27 cellular contexts compared by ENCODE assay signal in the genomic region with DNA sequence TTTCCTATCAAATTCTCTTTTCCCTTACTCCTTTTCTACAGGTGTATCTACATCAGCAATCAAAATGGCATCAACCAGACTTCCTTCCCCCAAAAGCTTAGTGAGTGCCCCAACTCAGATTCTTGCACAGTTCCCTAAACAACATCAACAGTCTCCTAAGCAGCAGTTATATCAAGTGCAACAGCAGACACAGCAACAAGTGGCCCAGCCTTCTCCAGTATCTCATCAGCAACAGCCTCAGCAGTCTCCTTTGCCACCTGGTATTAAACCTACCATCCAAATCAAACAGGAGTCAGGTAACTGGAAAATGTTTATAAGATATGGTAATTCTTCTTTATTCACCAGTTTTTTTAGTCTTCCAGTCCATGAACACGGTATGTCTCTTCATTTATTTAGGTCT. TPM values are rescaled to one million over a fixed set of nuclear protein-coding genes. Genes with fewer than 3 reads are reported as not detected.
A peak's percentile ranks its signal among the peaks of the same experiment; 100 is the strongest.
DNase-seq lines count a peak whose midpoint lies in the region; ATAC-seq lines count a peak whose summit lies in the region.
"Had no signal": no experiment of that assay in that cellular context is flagged by ENCODE, and none has a peak within 500 bp of the region (broad histone marks: within the 10 kb centered on the region; RNA-seq: fewer than 3 reads in every experiment).

No MANE protein-coding gene starts in this region.

- H3K9me3 ChIP-seq in CD4-positive, alpha-beta memory T cell (ENCODE audit: control insufficient read depth in 1 of 2, low read length in 2 of 2), result no peaks in the 10 kb centered on the region
- H3K9me3 ChIP-seq: HAP-1, MG63, SJSA1 had no signal

- peaks cover 2% of the 10 kb centered on the region for H3K9me3 Mint-ChIP-seq in activated T-cell treated with anti-CD3 and anti-CD28 coated beads, Interleukin-2, amount 50 U/mL, for 24 hours
- H3K9me3 Mint-ChIP-seq in CD4-positive, alpha-beta memory T cell, result peaks cover 0 to 3% (median 2%) of the 10 kb centered on the region in 8 donors
- H3K9me3 Mint-ChIP-seq in T-cell (peaks cover 0 to 8% (median 4%) of the 10 kb centered on the region in 3 donors), immature natural killer cell (peaks cover 0 to 4% (median 2%) of the 10 kb centered on the region in 6 donors)

- no peak for ATAC-seq in T-cell (replicated peaks in 1 of 4)
- ATAC-seq in HG03469 (IDR thresholded peaks at IDR 0.05; ENCODE audit: unreplicated experiment), result no peak
- ATAC-seq: Right ventricle myocardium inferior had no signal

- CTCF ChIA-PET in CD4-positive, alpha-beta memory T cell (lab: Charles Lee; ENCODE audit: partially characterized antibody), result no interaction called here
- CTCF ChIA-PET in T-cell (lab: Charles Lee), result no interaction called here

- no peak overlapping the region for H3K27ac ChIP-seq in CD4-positive, alpha-beta memory T cell (ENCODE audit: low read depth, low read length)
- H3K27ac ChIP-seq: BLaER1, PC-9, SJSA1 had no signal

- H3K36me3 ChIP-seq in CD4-positive, alpha-beta memory T cell (ENCODE audit: insufficient read depth, low read length), result peaks cover 11% of the 10 kb centered on the region

- H3K4me1 ChIP-seq in CD4-positive, alpha-beta memory T cell (ENCODE audit: insufficient read depth, low read length), result peaks cover 8% of the 10 kb centered on the region
- H3K4me1 ChIP-seq: BLaER1, HAP-1, SJSA1 had no signal

- intact Hi-C loops in CD4-positive, alpha-beta memory T cell (cut with micrococcal nuclease), result no loop called here

- H3K27me3 ChIP-seq in CD4-positive, alpha-beta memory T cell (ENCODE audit: insufficient read depth, low read length), result no peaks in the 10 kb centered on the region
- H3K27me3 ChIP-seq: BLaER1, MG63, SJSA1 had no signal

- POLR2A ChIA-PET in CD4-positive, alpha-beta memory T cell (lab: Charles Lee; ENCODE audit: partially characterized antibody), result no interaction called here
- POLR2A ChIA-PET in T-cell (lab: Charles Lee), result no interaction called here

- no peak overlapping the region for H3K4me3 Mint-ChIP-seq in activated T-cell treated with anti-CD3 and anti-CD28 coated beads, Interleukin-2, amount 50 U/mL, for 24 hours
- no peak overlapping the region for H3K4me3 Mint-ChIP-seq in CD4-positive, alpha-beta memory T cell
- H3K4me3 Mint-ChIP-seq in T-cell (no peak overlapping the region), immature natural killer cell (peak overlapping the region in 2 of 5 donors; percentile 5 to 46)

- H3K4me1 Mint-ChIP-seq in activated T-cell treated with anti-CD3 and anti-CD28 coated beads, Interleukin-2, amount 50 U/mL, for 24 hours (ENCODE audit: low read depth), result peaks cover 13% of the 10 kb centered on the region
- H3K4me1 Mint-ChIP-seq in CD4-positive, alpha-beta memory T cell, result peaks cover 3 to 14% (median 13%) of the 10 kb centered on the region in 4 donors
- peaks cover 17 to 18% (median 17%) of the 10 kb centered on the region in 3 donors for H3K4me1 Mint-ChIP-seq in T-cell
- peaks cover 23 to 35% of the 10 kb centered on the region in 2 donors for H3K4me1 Mint-ChIP-seq in immature natural killer cell

- no peak overlapping the region for H3K4me3 ChIP-seq in CD4-positive, alpha-beta memory T cell (ENCODE audit: low read length in 2 of 2)
- H3K4me3 ChIP-seq: BLaER1, HAP-1, MG63, PC-9, SJSA1 had no signal

- H3K27me3 Mint-ChIP-seq in activated T-cell treated with anti-CD3 and anti-CD28 coated beads, Interleukin-2, amount 50 U/mL, for 24 hours, result no peaks in the 10 kb centered on the region
- H3K27me3 Mint-ChIP-seq in CD4-positive, alpha-beta memory T cell, result no peaks in the 10 kb centered on the region
- H3K27me3 Mint-ChIP-seq in T-cell, result no peaks in the 10 kb centered on the region
- H3K27me3 Mint-ChIP-seq in immature natural killer cell (ENCODE audit: low read depth in 3 of 3), result peaks cover 0 to 3% (median 0%) of the 10 kb centered on the region in 3 donors
- H3K27me3 Mint-ChIP-seq: CD4-positive, CD25-positive, alpha-beta regulatory T cell had no signal

- peak overlapping the region; percentile 34 for H3K27ac Mint-ChIP-seq in activated T-cell treated with anti-CD3 and anti-CD28 coated beads, Interleukin-2, amount 50 U/mL, for 24 hours
- peak overlapping the region in 5 of 7 donors; percentile 2 to 45 (median 29) for H3K27ac Mint-ChIP-seq in CD4-positive, alpha-beta memory T cell
- H3K27ac Mint-ChIP-seq in T-cell, result peak overlapping the region; percentile 1 to 26
- peak overlapping the region; percentile 7 to 89 (median 76) for H3K27ac Mint-ChIP-seq in immature natural killer cell

- peaks cover 73% of the 10 kb centered on the region for H3K36me3 Mint-ChIP-seq in activated T-cell treated with anti-CD3 and anti-CD28 coated beads, Interleukin-2, amount 50 U/mL, for 24 hours (ENCODE audit: low read depth)
- peaks cover 49 to 56% of the 10 kb centered on the region in 2 donors for H3K36me3 Mint-ChIP-seq in CD4-positive, alpha-beta memory T cell
- peaks cover 44% of the 10 kb centered on the region for H3K36me3 Mint-ChIP-seq in T-cell
- H3K36me3 Mint-ChIP-seq in immature natural killer cell, result peaks cover 16 to 33% (median 20%) of the 10 kb centered on the region in 3 donors

- no peak for DNase-seq in activated T-cell treated with anti-CD3 and anti-CD28 coated beads, Interleukin-2, amount 50 U/mL, for 24 hours
- no peak for DNase-seq in activated T-cell treated with anti-CD3 and anti-CD28 coated beads, Interleukin-2, amount 50 U/mL, for 48 hours
- DNase-seq in CD4-positive, alpha-beta memory T cell, result no peak
- DNase-seq in T-cell (no peak), immature natural killer cell (no peak)
- no peak for DNase-seq in activated effector memory CD4-positive, alpha-beta T cell treated with Interleukin-2 at 50 U/mL for 16 hours
- DNase-seq: CD4-positive, CD25-positive, alpha-beta regulatory T cell; DMS 273 treated with DMSO at 0.1 percent for 48 hours; DMS79 treated with DMSO at 0.1 percent for 48 hours; GF-D8; GOT3; IMR-90; KG1; MG63; NCI-H1105 treated with DMSO at 0.1 percent for 48 hours; NCI-H146; NCI-H2029; NCI-H446 treated with DMSO at 0.1 percent for 48 hours; NCI-H526; NCI-H82; NK-92 treated with Interleukin-12 subunit alpha and Interleukin-12 subunit beta, amount 100 ng/mL, for 24 hours; PC-9 had no signal

RNA-seq across cellular contexts. Expression of a gene that starts 51.4 kb away (rescaled TPM):
- 10 to 100 TPM; 46.3 to 52.9 TPM for total RNA-seq in CD4-positive, alpha-beta memory T cell
- polyA plus RNA-seq in CD4-positive, alpha-beta memory T cell, result 10 to 100 TPM in 1 of 2 donors, 1 to 10 TPM in 1; 9.5 to 23.5 TPM
- total RNA-seq in T-cell, result 10 to 100 TPM; 33.4 to 39.0 (median 38.0) TPM
- polyA plus RNA-seq in immature natural killer cell, result 10 to 100 TPM; 14.4 to 16.9 (median 15.5) TPM

Comparison
In these comparisons a context has a peak if more than half of its experiments do, and no peak if none do; other contexts are left out.
1. H3K27ac Mint-ChIP-seq: peak in every context shown above with its lines; median percentile 76 in immature natural killer cell; 34 in activated T-cell treated with anti-CD3 and anti-CD28 coated beads, Interleukin-2, amount 50 U/mL, for 24 hours; 29 in CD4-positive, alpha-beta memory T cell; 14 in T-cell.